Comparison of ENCODE assay signal across 2 cellular contexts in genomic region chr20:53856675-53857295, GRCh38.
TF ChIP-seq lines count a peak whose summit lies in the region.

No MANE protein-coding gene starts in this region.

TF ChIP-seq in HepG2, 621 proteins besides CTCF, POLR2A, EP300 and RAD21 (continued from another document):
- TF ChIP-seq ZIK1 (CRISPR knock-in tag; IDR thresholded peaks at IDR 0.05; ENCODE audit: borderline replicate concordance, low read depth) (no peak), ZNF629 (CRISPR knock-in tag; conservative IDR thresholded peaks at IDR 0.05) (peak; percentile 91)

TF ChIP-seq in HEK293T, 16 proteins besides CTCF, POLR2A, EP300 and RAD21 (continued from another document):
- TF ChIP-seq PKNOX1 (IDR thresholded peaks at IDR 0.05) (no peak), ARNT (IDR thresholded peaks at IDR 0.05) (no peak), FOXM1 (IDR thresholded peaks at IDR 0.05; ENCODE audit: borderline replicate concordance) (no peak), ZNF384 (IDR thresholded peaks at IDR 0.05) (no peak), SP1 (IDR thresholded peaks at IDR 0.05) (no peak), TARDBP (IDR thresholded peaks at IDR 0.05) (no peak)
